Comparison of ENCODE assay signal across 10 cellular contexts in the genomic region with DNA sequence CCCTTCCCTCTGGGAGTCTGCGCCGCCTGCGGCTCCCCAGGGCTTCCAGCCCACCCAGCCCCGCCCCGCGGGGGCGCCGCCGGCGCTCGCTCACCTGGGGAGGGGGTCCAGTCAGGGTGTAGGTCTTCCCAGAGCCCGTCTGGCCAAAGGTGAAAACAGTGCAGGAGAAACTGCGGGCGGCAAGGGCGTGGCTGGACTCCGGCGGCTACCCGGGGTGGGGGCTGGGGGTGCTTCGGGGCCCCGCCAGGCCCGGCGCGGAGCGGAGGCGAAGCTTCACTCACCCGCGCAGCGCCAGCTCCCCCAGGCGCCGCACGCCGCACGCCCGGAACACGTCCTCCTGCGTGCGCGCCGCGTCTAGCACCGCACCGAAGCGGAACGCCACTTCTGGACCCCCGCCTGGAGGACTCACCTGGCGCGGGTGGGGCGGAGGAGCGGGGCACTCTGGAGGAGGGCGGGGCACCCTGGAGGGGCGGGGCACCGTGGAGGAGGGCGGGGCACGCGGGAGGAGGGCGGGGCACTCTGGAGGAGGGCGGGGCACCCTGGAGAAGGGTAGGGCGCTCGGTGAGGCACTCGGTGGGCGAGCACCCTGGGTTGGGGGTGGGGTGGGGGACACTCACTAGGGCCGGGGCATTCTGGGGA. TPM values are rescaled to one million over a fixed set of nuclear protein-coding genes. Genes with fewer than 3 reads are reported as not detected.
DNase-seq lines count a peak whose midpoint lies in the region; ATAC-seq, FAIRE-seq and TF ChIP-seq lines count a peak whose summit lies in the region.
"Had no signal": no experiment of that assay in that cellular context is flagged by ENCODE, and none has a peak within 500 bp of the region (broad histone marks: within the 10 kb centered on the region; RNA-seq: fewer than 3 reads in every experiment).

No MANE protein-coding gene starts in this region.

- no peak for TF ChIP-seq POLR2A in gastroesophageal sphincter (IDR thresholded peaks at IDR 0.05)

- FAIRE-seq in D721Med (lab: Jason Lieb, UNC), result no peak
- FAIRE-seq: A204.1 had no signal

- ATAC-seq in gastroesophageal sphincter, result no peak

- DNase-seq in DMS 273 (lab: John Stamatoyannopoulos, UW; ENCODE audit: unreplicated experiment) (peak; percentile 82), DMS 273 treated with DMSO at 0.1 percent for 48 hours (lab: John Stamatoyannopoulos, UW) (no peak), SK-N-MC (ENCODE audit: low read depth, low spot score) (no peak), occipital lobe (lab: John Stamatoyannopoulos, UW) (no peak), D721Med (ENCODE audit: insufficient read length, low spot score) (no peak), NK-92 (lab: John Stamatoyannopoulos, UW; ENCODE audit: unreplicated experiment) (no peak)

- H3K9me3 ChIP-seq in SK-N-MC (ENCODE audit: low read depth, low read length), result no peaks in the 10 kb centered on the region
- H3K9me3 ChIP-seq in gastroesophageal sphincter, result peaks cover 0 to 21% (median 0%) of the 10 kb centered on the region in 3 donors
- no peaks in the 10 kb centered on the region for H3K9me3 ChIP-seq in parathyroid adenoma (ENCODE audit: control insufficient read depth, low read length)

- H3K79me2 ChIP-seq in parathyroid adenoma, result no peaks in the 10 kb centered on the region

- no peak for TF ChIP-seq EP300 in gastroesophageal sphincter (IDR thresholded peaks at IDR 0.05)

- H3K27me3 ChIP-seq in gastroesophageal sphincter (peaks cover 61% of the 10 kb centered on the region), parathyroid adenoma (ENCODE audit: control insufficient read depth, insufficient read depth, low read length) (no peaks in the 10 kb centered on the region)

- peak overlapping the region; percentile 49 for H3K4me2 ChIP-seq in parathyroid adenoma (ENCODE audit: low read length)

- H3K4me3 ChIP-seq in SK-N-MC (peak overlapping the region; percentile 81), gastroesophageal sphincter (peak overlapping the region; percentile 6 to 52), parathyroid adenoma (ENCODE audit: low read depth, low read length) (peak overlapping the region; percentile 7)

- H3K9ac ChIP-seq in SK-N-MC (ENCODE audit: insufficient read length), result no peak overlapping the region
- H3K9ac ChIP-seq in parathyroid adenoma, result no peak overlapping the region

- H2AFZ ChIP-seq in parathyroid adenoma, result peak overlapping the region; percentile 60

- H3K4me1 ChIP-seq in gastroesophageal sphincter, result peaks cover 0 to 19% (median 5%) of the 10 kb centered on the region in 3 donors
- H3K4me1 ChIP-seq in parathyroid adenoma, result no peaks in the 10 kb centered on the region

- H3K27ac ChIP-seq in SK-N-MC (no peak overlapping the region), gastroesophageal sphincter (no peak overlapping the region), parathyroid adenoma (no peak overlapping the region)

- no peak for TF ChIP-seq CTCF in gastroesophageal sphincter (IDR thresholded peaks at IDR 0.05)
- TF ChIP-seq CTCF in parathyroid adenoma (IDR thresholded peaks at IDR 0.05), result no peak
- no peak for TF ChIP-seq CTCF in D721Med (IDR thresholded peaks at IDR 0.05; ENCODE audit: insufficient read depth, missing control alignments)

- WGBS in gastroesophageal sphincter (ENCODE audit: low coverage in 1 of 2), 2 donors, result no CpG with 5 or more reads among the region's 62 CpGs

- no peaks in the 10 kb centered on the region for H3K36me3 ChIP-seq in SK-N-MC (ENCODE audit: insufficient read depth, low read length)
- no peaks in the 10 kb centered on the region for H3K36me3 ChIP-seq in gastroesophageal sphincter
- H3K36me3 ChIP-seq in parathyroid adenoma (ENCODE audit: control insufficient read depth, insufficient read depth, low read length), result no peaks in the 10 kb centered on the region

RNA-seq across cellular contexts. Expression of a gene that starts 1.0 kb away (rescaled TPM):
- total RNA-seq in gastroesophageal sphincter (not detected), occipital lobe (3.3 TPM)

RNA-seq across cellular contexts. Expression of a gene that starts 20.0 kb away (rescaled TPM):
- total RNA-seq in gastroesophageal sphincter (not detected), occipital lobe (1.6 TPM)
- total RNA-seq: pulmonary artery endothelial cell had no signal

RNA-seq across cellular contexts. Expression of a gene that starts 57.2 kb away (rescaled TPM):
- total RNA-seq in gastroesophageal sphincter (1 to 10 TPM; 1.0 to 5.7 (median 3.3) TPM), occipital lobe (1.4 TPM)

Comparison
In these comparisons a context has a peak if more than half of its experiments do, and no peak if none do; other contexts are left out.
1. H3K4me3 ChIP-seq: peak in every context shown above with its lines; median percentile 81 in SK-N-MC; 29 in gastroesophageal sphincter; 7 in parathyroid adenoma.